In the genomic region with DNA sequence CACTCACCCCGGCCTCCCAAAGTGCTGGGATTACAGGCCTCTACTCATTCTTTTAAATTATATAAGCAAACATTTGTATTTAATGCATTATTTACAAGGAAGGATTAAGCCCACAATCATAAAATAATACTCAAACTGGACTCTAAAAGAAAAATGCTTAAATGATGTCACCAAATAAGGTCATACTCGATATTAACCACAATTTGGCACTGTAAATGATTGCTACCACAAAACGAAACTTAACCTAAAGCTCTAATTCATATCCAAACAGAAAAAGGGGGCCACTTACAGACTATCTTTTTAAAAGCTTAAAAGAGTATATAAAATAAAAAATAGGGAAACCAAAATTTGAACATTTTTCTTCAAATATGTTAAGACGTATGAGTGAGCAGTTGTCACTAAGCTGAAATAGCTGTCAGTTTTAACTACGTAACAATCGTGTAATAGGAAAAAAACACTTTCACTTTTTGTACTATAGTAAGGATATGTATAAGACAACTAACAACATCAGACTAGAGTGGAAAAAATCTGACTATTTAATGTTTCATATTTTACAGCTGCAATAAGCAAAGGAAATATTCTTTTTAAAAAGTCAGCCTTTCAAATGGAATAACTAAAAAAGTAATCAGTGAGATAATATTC, we compare ENCODE assay signal across 22 cellular contexts.
DNase-seq lines count a peak whose midpoint lies in the region; ATAC-seq and TF ChIP-seq lines count a peak whose summit lies in the region.
"Had no signal": no experiment of that assay in that cellular context is flagged by ENCODE, and none has a peak within 500 bp of the region (broad histone marks: within the 10 kb centered on the region; RNA-seq: fewer than 3 reads in every experiment).

No MANE protein-coding gene starts in this region.

- ATAC-seq in CD4-positive, alpha-beta T cell (ENCODE audit: poor library complexity): peak; percentile 72
- ATAC-seq in activated B cell treated with CpG ODN at 0.5 μM for 24 hours (ENCODE audit: low read depth) (peak; percentile 56), memory B cell (ENCODE audit: low read depth) (peak; percentile 53)
- ATAC-seq: HepG2; lower lobe of right lung; naive thymus-derived CD8-positive, alpha-beta T cell; WTC11 had no signal

- CTCF ChIA-PET in CD4-positive, alpha-beta T cell (lab: Charles Lee): interaction anchor here (1.0 kb wide), 1 partner anchor 35 kb away, joined by 3 read pairs; no protein-coding TSS in a partner anchor
- CTCF ChIA-PET in activated B cell treated with CpG ODN at 0.5 μM for 24 hours (lab: Charles Lee): interaction anchor here (1.9 kb wide), 1 partner anchor 179 kb away, joined by 6 read pairs; no protein-coding TSS in a partner anchor

- H3K79me2 ChIP-seq in GM23248 (ENCODE audit: insufficient read depth): no peaks in the 10 kb centered on the region

- no peaks in the 10 kb centered on the region for H3K9me3 Mint-ChIP-seq in CD4-positive, alpha-beta T cell
- H3K9me3 Mint-ChIP-seq in activated B cell treated with CpG ODN at 0.5 μM for 24 hours (no peaks in the 10 kb centered on the region), memory B cell (no peaks in the 10 kb centered on the region)
- H3K9me3 Mint-ChIP-seq: activated naive CD8-positive, alpha-beta T cell treated with anti-CD3 and anti-CD28 coated beads, Interleukin-2, amount 10 ng/mL, durations not matched to agents 7 days and 5 days; WTC11 had no signal

- 87 to 96% methylated on average over 6 of the region's 6 CpGs for WGBS in GM23248 (ENCODE audit: low coverage in 1 of 2, low lambda C conversion rate in 2 of 2, missing lambda C conversion rate in 2 of 2), 2 experiments

- no peaks in the 10 kb centered on the region for H3K36me3 ChIP-seq in GM23248 (ENCODE audit: low read depth)
- H3K36me3 ChIP-seq: lower lobe of right lung, MG63, tibial nerve had no signal

- no peak for DNase-seq in CD4-positive, alpha-beta T cell
- DNase-seq in H4 (ENCODE audit: low spot score) (peak; percentile 10), activated B cell treated with CpG ODN at 0.5 μM for 24 hours (no peak), memory B cell (ENCODE audit: low spot score in 2 of 2) (no peak), NAMALWA (ENCODE audit: low spot score) (no peak), cerebellar cortex (ENCODE audit: low spot score) (no peak), GM23248 (no peak), NCI-H1105 treated with DMSO at 0.1 percent for 48 hours (lab: John Stamatoyannopoulos, UW) (no peak)
- DNase-seq: activated naive CD8-positive, alpha-beta T cell treated with anti-CD3 and anti-CD28 coated beads, Interleukin-2, amount 10 ng/mL, durations not matched to agents 7 days and 5 days; DMS53; head of caudate nucleus; lower lobe of right lung; naive thymus-derived CD8-positive, alpha-beta T cell; NCI-H187; NCI-H345; posterior cingulate gyrus; stimulated activated CD4-positive, alpha-beta T cell treated with anti-CD3 and anti-CD28 coated beads, Interleukin-4, amount 100 ng/mL, for 24 hours had no signal

- no peaks in the 10 kb centered on the region for H3K27me3 ChIP-seq in CD4-positive, alpha-beta T cell (ENCODE audit: control insufficient read depth, insufficient read depth, low read length)
- no peaks in the 10 kb centered on the region for H3K27me3 ChIP-seq in GM23248 (replicated peaks; ENCODE audit: insufficient read depth)
- H3K27me3 ChIP-seq: MG63 had no signal

- no peak overlapping the region for H2AFZ ChIP-seq in GM23248

- H3K4me3 ChIP-seq in GM23248: no peak overlapping the region
- H3K4me3 ChIP-seq: lower lobe of right lung, MG63, skin epidermis, tibial nerve had no signal

- intact Hi-C loops in CD4-positive, alpha-beta T cell (cut with DNase I, micrococcal nuclease): loop anchor here in 1 of 2 experiments (10.0 kb wide), 1 partner anchor 1974 kb away; no protein-coding TSS in a partner anchor
- intact Hi-C loops in activated B cell treated with CpG ODN at 0.5 μM for 24 hours (cut with micrococcal nuclease): no loop called here

- H3F3A ChIP-seq in GM23248 (ENCODE audit: insufficient read depth): no peaks in the 10 kb centered on the region

- no peaks in the 10 kb centered on the region for H3K9me2 ChIP-seq in GM23248 (ENCODE audit: insufficient read depth)

- peak overlapping the region; percentile 67 for H3K27ac Mint-ChIP-seq in CD4-positive, alpha-beta T cell
- H3K27ac Mint-ChIP-seq in activated B cell treated with CpG ODN at 0.5 μM for 24 hours (no peak overlapping the region), memory B cell (peak overlapping the region; percentile 45)
- H3K27ac Mint-ChIP-seq: activated naive CD8-positive, alpha-beta T cell treated with anti-CD3 and anti-CD28 coated beads, Interleukin-2, amount 10 ng/mL, durations not matched to agents 7 days and 5 days; WTC11 had no signal

- H3K27me3 Mint-ChIP-seq in CD4-positive, alpha-beta T cell: no peaks in the 10 kb centered on the region
- H3K27me3 Mint-ChIP-seq in activated B cell treated with CpG ODN at 0.5 μM for 24 hours (no peaks in the 10 kb centered on the region), memory B cell (no peaks in the 10 kb centered on the region)
- H3K27me3 Mint-ChIP-seq: activated naive CD8-positive, alpha-beta T cell treated with anti-CD3 and anti-CD28 coated beads, Interleukin-2, amount 10 ng/mL, durations not matched to agents 7 days and 5 days; naive thymus-derived CD8-positive, alpha-beta T cell had no signal

- H3K4me1 ChIP-seq in GM23248 (ENCODE audit: insufficient read depth): no peaks in the 10 kb centered on the region
- H3K4me1 ChIP-seq: lower lobe of right lung, tibial nerve had no signal

- H3K9me3 ChIP-seq in CD4-positive, alpha-beta T cell (ENCODE audit: control insufficient read depth, low read length): no peaks in the 10 kb centered on the region
- H3K9me3 ChIP-seq in GM23248 (ENCODE audit: low read depth): no peaks in the 10 kb centered on the region
- H3K9me3 ChIP-seq: lower lobe of right lung, MG63, tibial nerve had no signal

- POLR2A ChIA-PET in CD4-positive, alpha-beta T cell (lab: Charles Lee): no interaction called here
- POLR2A ChIA-PET in activated B cell treated with CpG ODN at 0.5 μM for 24 hours (lab: Charles Lee): no interaction called here

- H3K4me3 Mint-ChIP-seq in CD4-positive, alpha-beta T cell: peak overlapping the region; percentile 67
- H3K4me3 Mint-ChIP-seq in activated B cell treated with CpG ODN at 0.5 μM for 24 hours (peak overlapping the region; percentile 46), memory B cell (no peak overlapping the region)
- H3K4me3 Mint-ChIP-seq: activated naive CD8-positive, alpha-beta T cell treated with anti-CD3 and anti-CD28 coated beads, Interleukin-2, amount 10 ng/mL, durations not matched to agents 7 days and 5 days; WTC11 had no signal

- H3K4me2 ChIP-seq in GM23248 (ENCODE audit: unreplicated experiment): no peak overlapping the region

- no peak overlapping the region for H3K27ac ChIP-seq in CD4-positive, alpha-beta T cell (ENCODE audit: low read depth, low read length)
- H3K27ac ChIP-seq in GM23248: no peak overlapping the region
- H3K27ac ChIP-seq: lower lobe of right lung, skin epidermis, tibial nerve had no signal

- no peaks in the 10 kb centered on the region for H4K20me1 ChIP-seq in GM23248 (ENCODE audit: insufficient read depth)

- no peak overlapping the region for H3K9ac ChIP-seq in GM23248

- peaks cover 49% of the 10 kb centered on the region for H3K36me3 Mint-ChIP-seq in CD4-positive, alpha-beta T cell (ENCODE audit: low read depth)
- peaks cover 26% of the 10 kb centered on the region for H3K36me3 Mint-ChIP-seq in activated B cell treated with CpG ODN at 0.5 μM for 24 hours (ENCODE audit: low read depth)
- H3K36me3 Mint-ChIP-seq in memory B cell: peaks cover 26% of the 10 kb centered on the region

- TF ChIP-seq CTCF in CD4-positive, alpha-beta T cell (IDR thresholded peaks at IDR 0.05): no peak
- no peak for TF ChIP-seq CTCF in activated B cell treated with CpG ODN at 0.5 μM for 24 hours (IDR thresholded peaks at IDR 0.05)

- in situ Hi-C loops in GM23248 (cut with MboI): no loop called here

- H3K4me1 Mint-ChIP-seq in CD4-positive, alpha-beta T cell (ENCODE audit: low read depth): peaks cover 9% of the 10 kb centered on the region
- peaks cover 10% of the 10 kb centered on the region for H3K4me1 Mint-ChIP-seq in activated B cell treated with CpG ODN at 0.5 μM for 24 hours
- peaks cover 6% of the 10 kb centered on the region for H3K4me1 Mint-ChIP-seq in memory B cell
- H3K4me1 Mint-ChIP-seq: WTC11 had no signal
